ENCODE assay signal across 8 cellular contexts in the genomic region with DNA sequence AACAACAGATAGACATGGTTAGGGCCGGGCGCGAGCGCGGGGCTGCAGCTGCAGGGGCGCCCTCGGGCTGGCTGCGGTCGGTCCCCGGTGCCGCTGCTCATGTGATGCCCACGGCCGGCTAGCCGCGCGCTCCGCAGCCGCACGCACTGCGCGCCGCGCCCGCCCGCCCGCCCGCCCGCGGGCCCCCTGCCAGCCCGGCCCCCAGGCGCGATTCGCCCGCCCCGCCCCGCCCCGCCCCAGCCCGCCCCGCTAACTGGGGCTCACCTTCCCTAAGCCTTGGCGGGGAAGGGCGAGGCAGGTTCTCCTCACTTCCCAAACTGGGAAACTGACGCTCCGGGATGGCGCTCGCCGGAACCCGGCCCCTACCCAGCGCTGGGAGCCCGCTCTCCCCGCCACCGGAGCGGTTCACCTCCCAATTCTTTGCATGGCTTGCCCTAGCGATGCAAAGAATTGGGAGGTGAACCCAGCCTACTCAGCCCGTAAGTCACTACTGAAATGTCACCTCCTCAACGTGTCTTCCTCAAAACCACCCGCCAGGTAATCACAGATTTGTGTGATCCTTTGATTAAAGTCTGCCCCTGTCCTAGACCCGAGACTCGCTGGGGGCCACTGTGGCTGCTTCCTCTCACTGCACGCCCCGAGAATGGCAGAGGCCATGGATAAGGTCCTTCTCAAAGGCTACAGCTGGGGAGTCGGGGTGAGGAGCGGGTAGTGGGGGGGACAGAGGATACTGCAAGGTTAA.
DNase-seq lines count a peak whose midpoint lies in the region; ATAC-seq and TF ChIP-seq lines count a peak whose summit lies in the region.

No MANE protein-coding gene starts in this region.

- H3K36me3 ChIP-seq in HEK293 (ENCODE audit: control insufficient read depth in 2 of 2, insufficient read depth in 1 of 2, low read length in 2 of 2), result no peaks in the 10 kb centered on the region

- no peaks in the 10 kb centered on the region for H3K9me3 ChIP-seq in HEK293 (ENCODE audit: control insufficient read depth, insufficient read depth, low read depth, low read length)
- H3K9me3 ChIP-seq in T-helper 17 cell (ENCODE audit: control insufficient read depth, low read length, poor library complexity, severe bottlenecking), result no peaks in the 10 kb centered on the region

- no peaks in the 10 kb centered on the region; the same call in 1 of the 2 replicates for H3K4me1 ChIP-seq in HEK293 (ENCODE audit: control insufficient read depth, insufficient read depth, low read length)

- H3K9me3 Mint-ChIP-seq in natural killer cell treated with Interleukin-12 subunit alpha and Interleukin-12 subunit beta and Interleukin-15 and Interleukin-18, amount 100 ng/mL, for 72 hours, result no peaks in the 10 kb centered on the region

- H3K27ac ChIP-seq in HEK293 (ENCODE audit: extremely low read depth, low read depth, low read length) (no peak overlapping the region), cingulate gyrus (ENCODE audit: low read depth, low read length) (peak overlapping the region; percentile 85)

- H3K36me3 Mint-ChIP-seq in T-helper 17 cell (ENCODE audit: low read depth), result no peaks in the 10 kb centered on the region
- no peaks in the 10 kb centered on the region for H3K36me3 Mint-ChIP-seq in natural killer cell treated with Interleukin-12 subunit alpha and Interleukin-12 subunit beta and Interleukin-15 and Interleukin-18, amount 100 ng/mL, for 72 hours

- peak overlapping the region; percentile 68 for H3K27ac Mint-ChIP-seq in T-helper 17 cell
- H3K27ac Mint-ChIP-seq in natural killer cell treated with Interleukin-12 subunit alpha and Interleukin-12 subunit beta and Interleukin-15 and Interleukin-18, amount 100 ng/mL, for 72 hours, result no peak overlapping the region

- TF ChIP-seq CTCF in GM13976 (IDR thresholded peaks at IDR 0.05; ENCODE audit: borderline replicate concordance, control extremely low read depth, extremely low read depth, insufficient read depth, missing control alignments) (no peak), HEK293 (tag by site-specific recombination; IDR thresholded peaks at IDR 0.05) (no peak)

- POLR2A ChIA-PET in HEK293 (lab: Yijun Ruan, JAX), result no interaction called here

- H3K4me3 ChIP-seq in HEK293 (ENCODE audit: low read depth, low read length), result peak overlapping the region; percentile 32

- CTCF ChIA-PET in HEK293 (lab: Yijun Ruan, JAX), result no interaction called here

- H3K27me3 Mint-ChIP-seq in T-helper 17 cell, result no peaks in the 10 kb centered on the region
- peaks cover 7 to 9% of the 10 kb centered on the region in 2 donors for H3K27me3 Mint-ChIP-seq in natural killer cell treated with Interleukin-12 subunit alpha and Interleukin-12 subunit beta and Interleukin-15 and Interleukin-18, amount 100 ng/mL, for 72 hours

- ATAC-seq in T-helper 17 cell (peak; percentile 60), GM21423 (IDR thresholded peaks at IDR 0.05; ENCODE audit: unreplicated experiment) (no peak)
- ATAC-seq in natural killer cell treated with Interleukin-12 subunit alpha and Interleukin-12 subunit beta and Interleukin-15 and Interleukin-18, amount 100 ng/mL, for 72 hours, result peak; percentile 41 to 51

- H3K4me1 Mint-ChIP-seq in T-helper 17 cell, result peaks cover 36% of the 10 kb centered on the region
- H3K4me1 Mint-ChIP-seq in natural killer cell treated with Interleukin-12 subunit alpha and Interleukin-12 subunit beta and Interleukin-15 and Interleukin-18, amount 100 ng/mL, for 72 hours (ENCODE audit: low read depth in 2 of 2), result peaks cover 21% of the 10 kb centered on the region in 2 donors

- H3K4me3 Mint-ChIP-seq in T-helper 17 cell, result peak overlapping the region; percentile 92
- peak overlapping the region; percentile 85 for H3K4me3 Mint-ChIP-seq in natural killer cell treated with Interleukin-12 subunit alpha and Interleukin-12 subunit beta and Interleukin-15 and Interleukin-18, amount 100 ng/mL, for 72 hours

- DNase-seq in GM13976 (ENCODE audit: low spot score), result peak; percentile 73
- DNase-seq in T-helper 17 cell, result peak in 2 of 3 donors; percentile 44 to 46
- DNase-seq in natural killer cell treated with Interleukin-12 subunit alpha and Interleukin-12 subunit beta and Interleukin-15 and Interleukin-18, amount 100 ng/mL, for 72 hours (ENCODE audit: low spot score), result no peak
- no peak for DNase-seq in medulla oblongata (ENCODE audit: extremely low spot score)
- DNase-seq in cerebellar cortex (ENCODE audit: low spot score), result no peak

- in situ Hi-C loops in GM13976 (cut with MboI; ENCODE audit: low sequenced_read_pairs, unreplicated experiment), result no loop called here

TF ChIP-seq in HEK293, 187 proteins besides CTCF, POLR2A, EP300 and RAD21 (continues in another document):
- TF ChIP-seq ZNF138 (tag by site-specific recombination; IDR thresholded peaks at IDR 0.05; ENCODE audit: borderline replicate concordance) (no peak), ZNF112 (tag by site-specific recombination; IDR thresholded peaks at IDR 0.05) (no peak), ZNF202 (tag by site-specific recombination; IDR thresholded peaks at IDR 0.05; ENCODE audit: borderline replicate concordance) (no peak), ZNF157 (tag by site-specific recombination; IDR thresholded peaks at IDR 0.05) (no peak), SALL2 (tag by site-specific recombination; IDR thresholded peaks at IDR 0.05; ENCODE audit: borderline replicate concordance) (no peak), PATZ1 (tag by site-specific recombination; IDR thresholded peaks at IDR 0.05) (peak; percentile 46; the same call in 1 of the 2 replicates), ZBTB17 (tag by site-specific recombination; IDR thresholded peaks at IDR 0.05) (no peak), ZNF747 (tag by site-specific recombination; IDR thresholded peaks at IDR 0.05) (no peak), GLIS2 (tag by site-specific recombination; IDR thresholded peaks at IDR 0.05) (peak; percentile 25; the same call in 1 of the 2 replicates), SP2 (tag by site-specific recombination; IDR thresholded peaks at IDR 0.05) (peak; percentile 28; the same call in 1 of the 2 replicates), ZFP41 (tag by site-specific recombination; IDR thresholded peaks at IDR 0.05; ENCODE audit: borderline replicate concordance) (no peak), ZNF629 (tag by site-specific recombination; IDR thresholded peaks at IDR 0.05) (no peak)
- TF ChIP-seq, protein P1, sequence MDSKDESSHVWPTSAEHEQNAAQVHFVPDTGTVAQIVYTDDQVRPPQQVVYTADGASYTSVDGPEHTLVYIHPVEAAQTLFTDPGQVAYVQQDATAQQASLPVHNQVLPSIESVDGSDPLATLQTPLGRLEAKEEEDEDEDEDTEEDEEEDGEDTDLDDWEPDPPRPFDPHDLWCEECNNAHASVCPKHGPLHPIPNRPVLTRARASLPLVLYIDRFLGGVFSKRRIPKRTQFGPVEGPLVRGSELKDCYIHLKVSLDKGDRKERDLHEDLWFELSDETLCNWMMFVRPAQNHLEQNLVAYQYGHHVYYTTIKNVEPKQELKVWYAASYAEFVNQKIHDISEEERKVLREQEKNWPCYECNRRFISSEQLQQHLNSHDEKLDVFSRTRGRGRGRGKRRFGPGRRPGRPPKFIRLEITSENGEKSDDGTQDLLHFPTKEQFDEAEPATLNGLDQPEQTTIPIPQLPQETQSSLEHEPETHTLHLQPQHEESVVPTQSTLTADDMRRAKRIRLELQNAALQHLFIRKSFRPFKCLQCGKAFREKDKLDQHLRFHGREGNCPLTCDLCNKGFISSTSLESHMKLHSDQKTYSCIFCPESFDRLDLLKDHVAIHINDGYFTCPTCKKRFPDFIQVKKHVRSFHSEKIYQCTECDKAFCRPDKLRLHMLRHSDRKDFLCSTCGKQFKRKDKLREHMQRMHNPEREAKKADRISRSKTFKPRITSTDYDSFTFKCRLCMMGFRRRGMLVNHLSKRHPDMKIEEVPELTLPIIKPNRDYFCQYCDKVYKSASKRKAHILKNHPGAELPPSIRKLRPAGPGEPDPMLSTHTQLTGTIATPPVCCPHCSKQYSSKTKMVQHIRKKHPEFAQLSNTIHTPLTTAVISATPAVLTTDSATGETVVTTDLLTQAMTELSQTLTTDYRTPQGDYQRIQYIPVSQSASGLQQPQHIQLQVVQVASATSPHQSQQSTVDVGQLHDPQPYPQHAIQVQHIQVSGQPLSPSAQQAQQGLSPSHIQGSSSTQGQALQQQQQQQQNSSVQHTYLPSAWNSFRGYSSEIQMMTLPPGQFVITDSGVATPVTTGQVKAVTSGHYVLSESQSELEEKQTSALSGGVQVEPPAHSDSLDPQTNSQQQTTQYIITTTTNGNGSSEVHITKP (tag by site-specific recombination; IDR thresholded peaks at IDR 0.05), result peak; percentile 61
- TF ChIP-seq, protein P2, sequence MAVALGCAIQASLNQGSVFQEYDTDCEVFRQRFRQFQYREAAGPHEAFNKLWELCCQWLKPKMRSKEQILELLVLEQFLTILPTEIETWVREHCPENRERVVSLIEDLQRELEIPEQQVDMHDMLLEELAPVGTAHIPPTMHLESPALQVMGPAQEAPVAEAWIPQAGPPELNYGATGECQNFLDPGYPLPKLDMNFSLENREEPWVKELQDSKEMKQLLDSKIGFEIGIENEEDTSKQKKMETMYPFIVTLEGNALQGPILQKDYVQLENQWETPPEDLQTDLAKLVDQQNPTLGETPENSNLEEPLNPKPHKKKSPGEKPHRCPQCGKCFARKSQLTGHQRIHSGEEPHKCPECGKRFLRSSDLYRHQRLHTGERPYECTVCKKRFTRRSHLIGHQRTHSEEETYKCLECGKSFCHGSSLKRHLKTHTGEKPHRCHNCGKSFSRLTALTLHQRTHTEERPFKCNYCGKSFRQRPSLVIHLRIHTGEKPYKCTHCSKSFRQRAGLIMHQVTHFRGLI (tag by site-specific recombination; IDR thresholded peaks at IDR 0.05), result no peak

Comparison
In these comparisons a context has a peak if more than half of its experiments do, and no peak if none do; other contexts are left out.
1. DNase-seq: peak in GM13976 (single experiment) and T-helper 17 cell (2 of 3); none in natural killer cell treated with Interleukin-12 subunit alpha and Interleukin-12 subunit beta and Interleukin-15 and Interleukin-18, amount 100 ng/mL, for 72 hours (single experiment), medulla oblongata (single experiment) and cerebellar cortex (single experiment).